Comparison of ENCODE assay signal across 9 cellular contexts in the genomic region with DNA sequence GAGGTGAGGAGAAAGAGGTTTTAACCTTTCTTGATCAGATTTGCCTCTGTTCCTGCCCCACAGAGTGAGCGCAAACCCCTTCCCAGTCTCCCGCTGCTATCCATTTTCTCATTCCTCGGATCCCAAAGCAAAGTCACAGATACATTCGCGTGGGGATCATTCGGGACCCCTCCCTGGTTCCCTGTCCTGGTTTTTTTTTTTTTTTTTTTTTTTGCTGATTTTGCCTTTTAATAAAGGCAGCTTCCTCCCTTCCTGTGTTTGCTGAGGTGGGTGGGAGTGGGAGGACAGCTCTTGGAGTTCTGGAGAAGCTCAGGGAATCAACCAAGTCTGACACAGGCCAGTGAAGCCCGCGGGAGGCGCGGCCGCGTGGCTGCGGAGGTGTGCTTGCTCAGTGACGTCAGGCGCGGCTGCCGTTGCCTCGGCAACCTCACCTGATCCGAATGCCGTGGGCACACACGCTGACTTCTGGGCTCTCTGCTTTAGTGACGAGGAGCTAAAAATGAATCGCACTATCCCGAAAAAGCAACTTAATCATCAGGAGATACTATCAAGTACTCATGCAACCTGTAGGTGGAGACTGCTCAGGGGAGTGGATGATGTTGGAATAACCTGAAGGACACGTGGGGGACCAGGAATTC.
DNase-seq lines count a peak whose midpoint lies in the region; ATAC-seq, FAIRE-seq and TF ChIP-seq lines count a peak whose summit lies in the region.
"Had no signal": no experiment of that assay in that cellular context is flagged by ENCODE, and none has a peak within 500 bp of the region (broad histone marks: within the 10 kb centered on the region; RNA-seq: fewer than 3 reads in every experiment).

No MANE protein-coding gene starts in this region.

- TF ChIP-seq CTCF in right lobe of liver (IDR thresholded peaks at IDR 0.05) (no peak), HepG2 (CRISPR knock-in tag; IDR thresholded peaks at IDR 0.05) (no peak), testis (IDR thresholded peaks at IDR 0.05) (no peak)

- H3K4me3 ChIP-seq in right lobe of liver (no peak overlapping the region), HepG2 (replicated peaks in 1 of 3; ENCODE audit: insufficient read depth in 1 of 3, low read depth in 2 of 3, low read length in 3 of 3) (no peak overlapping the region), testis (peak overlapping the region; percentile 19 to 21), HAP-1 (no peak overlapping the region), MG63 (no peak overlapping the region)

- peak; percentile 58 to 86 (median 80) for ATAC-seq in right lobe of liver
- no peak for ATAC-seq in HepG2

- H3K4me1 ChIP-seq in right lobe of liver (peaks cover 0 to 9% (median 0%) of the 10 kb centered on the region in 4 donors), HepG2 (ENCODE audit: insufficient read depth, low read length) (no peaks in the 10 kb centered on the region), testis (no peaks in the 10 kb centered on the region), HAP-1 (no peaks in the 10 kb centered on the region)

- no peaks in the 10 kb centered on the region for H3K36me3 ChIP-seq in right lobe of liver
- H3K36me3 ChIP-seq in HepG2 (replicated peaks in 1 of 2; ENCODE audit: control insufficient read depth in 1 of 2, insufficient read depth in 2 of 2, low read length in 2 of 2), result peaks cover under 1 to 6% of the 10 kb centered on the region in 2 experiments; a peak in 1 of 5 replicates
- H3K36me3 ChIP-seq in testis (ENCODE audit: low read depth, missing control alignments), result no peaks in the 10 kb centered on the region
- H3K36me3 ChIP-seq in HAP-1 (replicated peaks), result no peaks in the 10 kb centered on the region
- no peaks in the 10 kb centered on the region for H3K36me3 ChIP-seq in MG63

- BruUV-seq in HepG2 (replicated peaks; lab: Mats Ljungman, UMichigan), result no TSS peak

- no peaks in the 10 kb centered on the region for H3K9me3 ChIP-seq in right lobe of liver
- H3K9me3 ChIP-seq in HepG2 (ENCODE audit: low read length), result no peaks in the 10 kb centered on the region
- H3K9me3 ChIP-seq in testis, result no peaks in the 10 kb centered on the region
- H3K9me3 ChIP-seq in HAP-1, result no peaks in the 10 kb centered on the region
- H3K9me3 ChIP-seq in MG63, result no peaks in the 10 kb centered on the region

- H3K27ac ChIP-seq in right lobe of liver (no peak overlapping the region), HepG2 (ENCODE audit: extremely low read length, insufficient read depth, low read length) (no peak overlapping the region), testis (no peak overlapping the region)
- H3K27ac ChIP-seq: C4-2B had no signal

- DNase-seq in right lobe of liver (peak; percentile 50 to 70 (median 68)), HepG2 (ENCODE audit: low spot score) (no peak), nucleus accumbens (lab: John Stamatoyannopoulos, UW) (peak in 47 of 56 donors; percentile 2 to 90 (median 55)), testis (peak; percentile 69), HAP-1 (ENCODE audit: low spot score in 2 of 2) (no peak), MG63 (no peak)
- DNase-seq in activated CD8-positive, alpha-beta memory T cell treated with anti-CD3 and anti-CD28 coated beads for 1 hour (ENCODE audit: extremely low read depth in 1 of 2, low read depth in 1 of 2), result peak; percentile 50 to 66
- peak; percentile 63 for DNase-seq in effector CD4-positive, alpha-beta T cell

- no peak overlapping the region for H3K9ac ChIP-seq in HepG2 (ENCODE audit: insufficient read depth, low read depth, low read length)

- no peak overlapping the region for H2AFZ ChIP-seq in HepG2 (ENCODE audit: low read length)

- in situ Hi-C loops in HepG2 (cut with HindIII; ENCODE audit: extremely low pct_ligation_motif_present, low pct_unique_long_range_greater_than_20kb) (no loop called here), HAP-1 (cut with MboI; ENCODE audit: low sequenced_read_pairs) (no loop called here)

- no peak for TF ChIP-seq RAD21 in HepG2 (CRISPR knock-in tag; IDR thresholded peaks at IDR 0.05)

- no peak for FAIRE-seq in HepG2 (lab: Jason Lieb, UNC)

- 28% methylated on average over 10 of the region's 25 CpGs for WGBS in right lobe of liver (ENCODE audit: insufficient coverage, low coverage, low lambda C conversion rate, missing lambda C conversion rate)
- WGBS in HepG2 (ENCODE audit: low lambda C conversion rate), result 92% methylated on average over 21 of the region's 25 CpGs
- 25 to 31% methylated on average over 25 of the region's 25 CpGs for WGBS in testis, 2 donors

- no peaks in the 10 kb centered on the region for H3K27me3 ChIP-seq in right lobe of liver
- no peaks in the 10 kb centered on the region for H3K27me3 ChIP-seq in HepG2 (ENCODE audit: control insufficient read depth in 1 of 2, insufficient read depth in 2 of 2, low read length in 2 of 2)
- no peaks in the 10 kb centered on the region for H3K27me3 ChIP-seq in testis
- H3K27me3 ChIP-seq in HAP-1 (ENCODE audit: low read depth), result 0 out of 2 replicates have a peak, but pooled peaks cover 2% of the 10 kb centered on the region
- no peaks in the 10 kb centered on the region for H3K27me3 ChIP-seq in MG63

- TF ChIP-seq EP300 in HepG2 (IDR thresholded peaks at IDR 0.05; ENCODE audit: low read depth in 2 of 2, low read length in 2 of 2), result no peak
- TF ChIP-seq EP300 in HepG2 (CRISPR knock-in tag; IDR thresholded peaks at IDR 0.05; ENCODE audit: borderline replicate concordance), result no peak

- POLR2A ChIA-PET in HepG2 (lab: Yijun Ruan, JAX), result no interaction called here

- CTCF ChIA-PET in HepG2 (lab: Yijun Ruan, JAX; ENCODE audit: low intra/inter-chr PET ratio, low total read pairs), result no interaction called here

- intact Hi-C loops in right lobe of liver (cut with DNase I) (no loop called here), HepG2 (cut with micrococcal nuclease; ENCODE audit: unreplicated experiment) (no loop called here), testis (cut with DNase I; ENCODE audit: low total_unique reads) (no loop called here)

- peaks cover 3% of the 10 kb centered on the region for H3K79me2 ChIP-seq in HepG2 (ENCODE audit: insufficient read depth, low read length)

- TF ChIP-seq POLR2A in right lobe of liver (IDR thresholded peaks at IDR 0.05), result no peak
- no peak for TF ChIP-seq POLR2A in HepG2 (IDR thresholded peaks at IDR 0.05; ENCODE audit: insufficient read depth in 1 of 2, low read depth in 2 of 2, low read length in 2 of 2)
- no peak for TF ChIP-seq POLR2A in testis (IDR thresholded peaks at IDR 0.05)

- no peaks in the 10 kb centered on the region for H4K20me1 ChIP-seq in HepG2 (ENCODE audit: insufficient read depth, low read length)

- H3K4me2 ChIP-seq in HepG2 (ENCODE audit: low read depth, low read length), result no peak overlapping the region

TF ChIP-seq in HepG2, 621 proteins besides CTCF, POLR2A, EP300 and RAD21:
- TF ChIP-seq ZNF773 (CRISPR knock-in tag; IDR thresholded peaks at IDR 0.05; ENCODE audit: borderline replicate concordance) (no peak), MAFK (conservative IDR thresholded peaks at IDR 0.05 in 1 of 2, IDR thresholded peaks at IDR 0.05 in 1 of 2; ENCODE audit: low read length in 2 of 2) (peak in 1 of 2 experiments; percentile 29; a peak in 2 of 4 replicates), KDM5A (IDR thresholded peaks at IDR 0.05; ENCODE audit: borderline replicate concordance, low read length) (no peak), FOXJ3 (CRISPR knock-in tag; IDR thresholded peaks at IDR 0.05; ENCODE audit: borderline replicate concordance) (no peak)
- TF ChIP-seq, protein P1, sequence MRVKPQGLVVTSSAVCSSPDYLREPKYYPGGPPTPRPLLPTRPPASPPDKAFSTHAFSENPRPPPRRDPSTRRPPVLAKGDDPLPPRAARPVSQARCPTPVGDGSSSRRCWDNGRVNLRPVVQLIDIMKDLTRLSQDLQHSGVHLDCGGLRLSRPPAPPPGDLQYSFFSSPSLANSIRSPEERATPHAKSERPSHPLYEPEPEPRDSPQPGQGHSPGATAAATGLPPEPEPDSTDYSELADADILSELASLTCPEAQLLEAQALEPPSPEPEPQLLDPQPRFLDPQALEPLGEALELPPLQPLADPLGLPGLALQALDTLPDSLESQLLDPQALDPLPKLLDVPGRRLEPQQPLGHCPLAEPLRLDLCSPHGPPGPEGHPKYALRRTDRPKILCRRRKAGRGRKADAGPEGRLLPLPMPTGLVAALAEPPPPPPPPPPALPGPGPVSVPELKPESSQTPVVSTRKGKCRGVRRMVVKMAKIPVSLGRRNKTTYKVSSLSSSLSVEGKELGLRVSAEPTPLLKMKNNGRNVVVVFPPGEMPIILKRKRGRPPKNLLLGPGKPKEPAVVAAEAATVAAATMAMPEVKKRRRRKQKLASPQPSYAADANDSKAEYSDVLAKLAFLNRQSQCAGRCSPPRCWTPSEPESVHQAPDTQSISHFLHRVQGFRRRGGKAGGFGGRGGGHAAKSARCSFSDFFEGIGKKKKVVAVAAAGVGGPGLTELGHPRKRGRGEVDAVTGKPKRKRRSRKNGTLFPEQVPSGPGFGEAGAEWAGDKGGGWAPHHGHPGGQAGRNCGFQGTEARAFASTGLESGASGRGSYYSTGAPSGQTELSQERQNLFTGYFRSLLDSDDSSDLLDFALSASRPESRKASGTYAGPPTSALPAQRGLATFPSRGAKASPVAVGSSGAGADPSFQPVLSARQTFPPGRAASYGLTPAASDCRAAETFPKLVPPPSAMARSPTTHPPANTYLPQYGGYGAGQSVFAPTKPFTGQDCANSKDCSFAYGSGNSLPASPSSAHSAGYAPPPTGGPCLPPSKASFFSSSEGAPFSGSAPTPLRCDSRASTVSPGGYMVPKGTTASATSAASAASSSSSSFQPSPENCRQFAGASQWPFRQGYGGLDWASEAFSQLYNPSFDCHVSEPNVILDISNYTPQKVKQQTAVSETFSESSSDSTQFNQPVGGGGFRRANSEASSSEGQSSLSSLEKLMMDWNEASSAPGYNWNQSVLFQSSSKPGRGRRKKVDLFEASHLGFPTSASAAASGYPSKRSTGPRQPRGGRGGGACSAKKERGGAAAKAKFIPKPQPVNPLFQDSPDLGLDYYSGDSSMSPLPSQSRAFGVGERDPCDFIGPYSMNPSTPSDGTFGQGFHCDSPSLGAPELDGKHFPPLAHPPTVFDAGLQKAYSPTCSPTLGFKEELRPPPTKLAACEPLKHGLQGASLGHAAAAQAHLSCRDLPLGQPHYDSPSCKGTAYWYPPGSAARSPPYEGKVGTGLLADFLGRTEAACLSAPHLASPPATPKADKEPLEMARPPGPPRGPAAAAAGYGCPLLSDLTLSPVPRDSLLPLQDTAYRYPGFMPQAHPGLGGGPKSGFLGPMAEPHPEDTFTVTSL (CRISPR knock-in tag; IDR thresholded peaks at IDR 0.05; ENCODE audit: borderline replicate concordance), result no peak

Comparison
In these comparisons a context has a peak if more than half of its experiments do, and no peak if none do; other contexts are left out.
1. DNase-seq: peak in right lobe of liver (3 of 3), activated CD8-positive, alpha-beta memory T cell treated with anti-CD3 and anti-CD28 coated beads for 1 hour (2 of 2), effector CD4-positive, alpha-beta T cell (single experiment), nucleus accumbens (47 of 56) and testis (single experiment); none in HepG2 (single experiment), HAP-1 (0 of 2) and MG63 (single experiment).
2. H3K4me3 ChIP-seq: peak in testis (2 of 2); none in right lobe of liver (0 of 3), HepG2 (0 of 3), HAP-1 (single experiment) and MG63 (single experiment).